In genomic region chr3:99658274-99658673, GRCh38 we compare ENCODE assay signal across 12 cellular contexts. TPM values are rescaled to one million over a fixed set of nuclear protein-coding genes. Genes with fewer than 3 reads are reported as not detected.
A peak's percentile ranks its signal among the peaks of the same experiment; 100 is the strongest.
DNase-seq lines count a peak whose midpoint lies in the region.
"Had no signal": no experiment of that assay in that cellular context is flagged by ENCODE, and none has a peak within 500 bp of the region (broad histone marks: within the 10 kb centered on the region; RNA-seq: fewer than 3 reads in every experiment).

No MANE protein-coding gene starts in this region.

- H3K27ac ChIP-seq in epithelial cell of prostate (peak overlapping the region; percentile 51), subcutaneous abdominal adipose tissue (ENCODE audit: low read depth, low read length) (peak overlapping the region; percentile 67)
- H3K27ac ChIP-seq: neutrophil had no signal

- peaks cover 0 to 18% (median 9%) of the 10 kb centered on the region in 5 donors for H3K4me1 ChIP-seq in subcutaneous abdominal adipose tissue (ENCODE audit: control insufficient read depth in 5 of 5, insufficient read depth in 5 of 5, low read length in 5 of 5)

- in situ Hi-C loops in G401 (cut with HindIII; ENCODE audit: low sequenced_read_pairs): no loop called here

- H3K27me3 ChIP-seq in subcutaneous abdominal adipose tissue (ENCODE audit: control insufficient read depth in 5 of 5, insufficient read depth in 4 of 5, low read length in 5 of 5): no peaks in the 10 kb centered on the region
- H3K27me3 ChIP-seq: neutrophil had no signal

- H3K36me3 ChIP-seq in subcutaneous abdominal adipose tissue (ENCODE audit: control insufficient read depth in 5 of 5, insufficient read depth in 5 of 5, low read length in 5 of 5): no peaks in the 10 kb centered on the region
- H3K36me3 ChIP-seq: neutrophil had no signal

- no peaks in the 10 kb centered on the region for H3K9me3 ChIP-seq in subcutaneous abdominal adipose tissue (ENCODE audit: control insufficient read depth in 5 of 5, low read length in 5 of 5)
- H3K9me3 ChIP-seq: neutrophil had no signal

- no peak overlapping the region for H3K9ac ChIP-seq in subcutaneous abdominal adipose tissue (ENCODE audit: low read length in 5 of 5)

- no peak overlapping the region for H3K4me3 ChIP-seq in subcutaneous abdominal adipose tissue (ENCODE audit: low read depth in 1 of 5, low read length in 5 of 5)

- DNase-seq in M059J (ENCODE audit: low read depth) (peak; percentile 64), epithelial cell of prostate (ENCODE audit: low read depth, low spot score) (no peak), kidney tubule cell (ENCODE audit: low spot score) (peak; percentile 26), G401 (ENCODE audit: low spot score) (no peak), HUDEP-2 (lab: John Stamatoyannopoulos, UW; ENCODE audit: unreplicated experiment in 76 of 76) (no peak), SIG-M5 treated with dmso at 0.1 percent for 504 hours (lab: John Stamatoyannopoulos, UW; ENCODE audit: unreplicated experiment) (no peak)
- no peak for DNase-seq in effector CD8-positive, alpha-beta T cell (lab: John Stamatoyannopoulos, UW)
- DNase-seq: activated naive CD4-positive, alpha-beta T cell treated with Interleukin-2 at 50 U/mL for 16 hours; GF-D8; NCI-H2107 had no signal

RNA-seq across cellular contexts. Expression of gene COL8A1, which starts 19.9 kb away (rescaled TPM):
- 225 and 349 TPM in 2 replicates for total RNA-seq in M059J (2014; rRNA removed; shearing (Covaris generic))
- not detected in 2 replicates for total RNA-seq in G401 (2014; rRNA removed; shearing (Covaris generic))

Comparison
In these comparisons a context has a peak if more than half of its experiments do, and no peak if none do; other contexts are left out.
1. DNase-seq: peak in M059J (single experiment) and kidney tubule cell (single experiment); none in epithelial cell of prostate (single experiment), G401 (single experiment), HUDEP-2 (0 of 76), SIG-M5 treated with dmso at 0.1 percent for 504 hours (single experiment) and effector CD8-positive, alpha-beta T cell (single experiment).
2. RNA of gene COL8A1, which starts 19.9 kb away (total RNA-seq): 225 to 349 TPM in M059J; not detected in G401; every median in the first group is over 100 times any median in the second.